Comparison of ENCODE assay signal across 10 cellular contexts in the genomic region with DNA sequence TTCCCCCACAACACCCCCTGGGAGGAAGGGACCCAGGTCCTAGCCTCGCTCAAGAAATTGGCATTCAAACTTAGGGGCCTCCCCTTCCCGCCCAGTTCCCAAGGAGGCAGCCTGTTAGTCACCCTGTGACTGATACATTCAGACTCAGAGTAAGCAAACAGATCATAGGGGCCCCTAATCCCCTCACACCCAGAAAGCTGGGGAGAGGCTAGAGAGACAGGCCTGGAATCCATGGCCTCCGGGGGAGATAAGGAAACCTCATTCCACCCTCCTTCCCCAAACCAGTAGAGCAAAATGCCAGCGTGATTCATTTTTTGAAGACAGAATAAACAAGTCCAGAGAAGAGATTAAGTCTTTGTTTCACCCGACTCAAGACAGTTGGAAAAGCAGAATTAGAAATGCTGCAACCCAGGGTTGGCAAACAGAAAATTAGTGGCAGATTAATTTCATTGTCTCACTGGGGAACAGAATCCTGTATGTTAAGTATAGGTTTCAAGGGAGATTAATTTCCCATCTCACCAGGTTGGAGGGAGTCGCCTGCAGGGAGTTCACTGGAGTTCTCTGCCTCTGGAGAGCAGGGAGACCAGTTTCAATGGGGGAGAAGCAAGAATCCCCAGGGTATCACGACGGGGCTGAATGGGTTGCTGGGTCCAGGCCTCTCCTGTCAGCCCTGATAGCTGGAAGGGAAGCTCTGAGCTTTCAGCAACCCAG.
DNase-seq lines count a peak whose midpoint lies in the region; TF ChIP-seq lines count a peak whose summit lies in the region.
"Had no signal": no experiment of that assay in that cellular context is flagged by ENCODE, and none has a peak within 500 bp of the region (broad histone marks: within the 10 kb centered on the region; RNA-seq: fewer than 3 reads in every experiment).

No MANE protein-coding gene starts in this region.

- H3K27ac Mint-ChIP-seq in H9 = peak overlapping the region in 1 of 3 experiments; percentile 76; a peak in 1 of 7 replicates

- H3K4me3 Mint-ChIP-seq in H9 = no peak overlapping the region

- no peaks in the 10 kb centered on the region for H3K36me3 Mint-ChIP-seq in H9 (ENCODE audit: insufficient read depth in 1 of 3, low read depth in 3 of 3)

- H3K79me1 ChIP-seq in H9 (ENCODE audit: insufficient read depth, low read depth, low read length, poor library complexity, severe bottlenecking) = no peaks in the 10 kb centered on the region

- WGBS in esophagus muscularis mucosa = 39% methylated on average over 8 of the region's 8 CpGs
- WGBS in H9 (ENCODE audit: extremely low coverage, insufficient read length, low lambda C conversion rate) = no CpG with 5 or more reads among the region's 8 CpGs

- H3K9me3 ChIP-seq in MG63 = no peaks in the 10 kb centered on the region
- H3K9me3 ChIP-seq in osteoblast (ENCODE audit: low read depth, low read length) = no peaks in the 10 kb centered on the region
- no peaks in the 10 kb centered on the region for H3K9me3 ChIP-seq in esophagus muscularis mucosa
- no peaks in the 10 kb centered on the region for H3K9me3 ChIP-seq in H9 (ENCODE audit: control insufficient read depth, low read depth, low read length)

- H2BK12ac ChIP-seq in H9 (ENCODE audit: insufficient read length, low read depth, low read length) = no peak overlapping the region

- intact Hi-C loops in esophagus muscularis mucosa (cut with DNase I) = no loop called here

- H3K4me1 Mint-ChIP-seq in H9 = peaks cover 10 to 24% of the 10 kb centered on the region in 2 experiments

- H2AFZ ChIP-seq in osteoblast (ENCODE audit: low read length) = peak overlapping the region; percentile 13
- no peak overlapping the region for H2AFZ ChIP-seq in H9 (ENCODE audit: low read length)

- H3K4me1 ChIP-seq in osteoblast (ENCODE audit: insufficient read depth, low read length) = peaks cover 60% of the 10 kb centered on the region
- H3K4me1 ChIP-seq in esophagus muscularis mucosa = peaks cover 0 to 22% (median 14%) of the 10 kb centered on the region in 4 donors
- no peaks in the 10 kb centered on the region for H3K4me1 ChIP-seq in H9 (ENCODE audit: insufficient read depth, low read length)

- no peak overlapping the region for H2BK120ac ChIP-seq in H9 (ENCODE audit: low read depth, low read length, poor library complexity, severe bottlenecking)

- no peak overlapping the region for H2BK15ac ChIP-seq in H9 (ENCODE audit: low read depth, low read length)

- no peak overlapping the region for H3T11ph ChIP-seq in H9 (ENCODE audit: low read length)

- no peaks in the 10 kb centered on the region for H3K9me3 Mint-ChIP-seq in H9

- H3K79me2 ChIP-seq in osteoblast (ENCODE audit: insufficient read depth, low read length) (no peaks in the 10 kb centered on the region), H9 (ENCODE audit: insufficient read depth, low read length) (no peaks in the 10 kb centered on the region)

- H3K23ac ChIP-seq in H9 (ENCODE audit: insufficient read length, low read depth, low read length) = no peak overlapping the region

- peak; percentile 40 for DNase-seq in DMS53 (lab: John Stamatoyannopoulos, UW)
- no peak for DNase-seq in DMS53 treated with DMSO at 0.1 percent for 48 hours (lab: John Stamatoyannopoulos, UW; ENCODE audit: unreplicated experiment)
- peak; percentile 96 for DNase-seq in MG63
- peak; percentile 95 for DNase-seq in brain microvascular endothelial cell
- peak; percentile 97 for DNase-seq in osteoblast (ENCODE audit: insufficient read length, low spot score, missing footprints)
- no peak for DNase-seq in esophagus muscularis mucosa (ENCODE audit: extremely low spot score)
- no peak for DNase-seq in SHP77 treated with DMSO at 0.1 percent for 48 hours (lab: John Stamatoyannopoulos, UW)
- DNase-seq in H9 = no peak
- DNase-seq: anterior cingulate cortex had no signal

- H3K27me3 Mint-ChIP-seq in H9 (ENCODE audit: low read depth) = peaks cover 3% of the 10 kb centered on the region

- H3K14ac ChIP-seq in H9 (ENCODE audit: insufficient read depth, low read length) = no peak overlapping the region

- H3K9ac ChIP-seq in H9 (ENCODE audit: extremely low read depth, insufficient read length, low read length) = no peak overlapping the region

- H4K8ac ChIP-seq in H9 (replicated peaks; ENCODE audit: insufficient read length, low read depth, low read length) = no peak overlapping the region

- no peak overlapping the region for H2BK20ac ChIP-seq in H9 (ENCODE audit: low read depth, low read length, poor library complexity, severe bottlenecking)

- no peak overlapping the region for H2AK5ac ChIP-seq in H9 (ENCODE audit: insufficient read length, low read length)

- H3K23me2 ChIP-seq in H9 (ENCODE audit: insufficient read length, low read depth, low read length, poor library complexity, severe bottlenecking) = no peaks in the 10 kb centered on the region

- H4K5ac ChIP-seq in H9 (ENCODE audit: insufficient read length, low read depth, low read length) = no peak overlapping the region

- H4K91ac ChIP-seq in H9 (ENCODE audit: insufficient read length, low read depth, low read length) = no peak overlapping the region

- no peaks in the 10 kb centered on the region for H4K20me1 ChIP-seq in osteoblast (ENCODE audit: insufficient read depth, low read length)
- H4K20me1 ChIP-seq in H9 (ENCODE audit: control insufficient read depth, insufficient read depth, insufficient read length) = no peaks in the 10 kb centered on the region

- H2BK5ac ChIP-seq in H9 (ENCODE audit: insufficient read length, low read length) = no peak overlapping the region

- no peak overlapping the region for H3K4me3 ChIP-seq in MG63
- H3K4me3 ChIP-seq in brain microvascular endothelial cell (ENCODE audit: low read depth, low read length) = no peak overlapping the region
- H3K4me3 ChIP-seq in osteoblast (ENCODE audit: insufficient read depth, low read length) = peak overlapping the region; percentile 30
- no peak overlapping the region for H3K4me3 ChIP-seq in esophagus muscularis mucosa

- no peak overlapping the region for H3K56ac ChIP-seq in H9 (ENCODE audit: insufficient read length, low read depth, low read length)

- no peak overlapping the region for H3K4ac ChIP-seq in H9 (ENCODE audit: low read depth, low read length)

- H3K36me3 ChIP-seq in MG63 (no peaks in the 10 kb centered on the region), brain microvascular endothelial cell (replicated peaks) (no peaks in the 10 kb centered on the region), osteoblast (ENCODE audit: insufficient read depth, low read length) (no peaks in the 10 kb centered on the region), esophagus muscularis mucosa (no peaks in the 10 kb centered on the region)

- no peak for TF ChIP-seq EP300 in esophagus muscularis mucosa (IDR thresholded peaks at IDR 0.05)

- H3K27ac ChIP-seq in brain microvascular endothelial cell = peak overlapping the region; percentile 89
- peak overlapping the region; percentile 96 for H3K27ac ChIP-seq in osteoblast (ENCODE audit: low read depth, low read length)
- H3K27ac ChIP-seq in esophagus muscularis mucosa (replicated peaks in 1 of 4) = no peak overlapping the region
- H3K27ac ChIP-seq in H9 (ENCODE audit: insufficient read length, low read depth, low read length) = no peak overlapping the region
- H3K27ac ChIP-seq: 22Rv1 had no signal

- no peak for TF ChIP-seq POLR2A in esophagus muscularis mucosa (IDR thresholded peaks at IDR 0.05; ENCODE audit: low read depth)

- H3K27me3 ChIP-seq in MG63 (no peaks in the 10 kb centered on the region), brain microvascular endothelial cell (replicated peaks) (no peaks in the 10 kb centered on the region), osteoblast (ENCODE audit: insufficient read depth, low read length) (no peaks in the 10 kb centered on the region), esophagus muscularis mucosa (no peaks in the 10 kb centered on the region), H9 (ENCODE audit: insufficient read depth, low read length) (no peaks in the 10 kb centered on the region)

- TF ChIP-seq CTCF in brain microvascular endothelial cell (IDR thresholded peaks at IDR 0.05; ENCODE audit: low read depth, low read length, missing control alignments) (no peak), osteoblast (IDR thresholded peaks at IDR 0.05; ENCODE audit: extremely low read depth, low read depth, low read length) (no peak), esophagus muscularis mucosa (IDR thresholded peaks at IDR 0.05) (no peak), H9 (conservative IDR thresholded peaks at IDR 0.05) (no peak)

- in situ Hi-C loops in brain microvascular endothelial cell (cut with HindIII; ENCODE audit: low pct_ligation_motif_present, low sequenced_read_pairs) = no loop called here

- no peak overlapping the region for H3K18ac ChIP-seq in H9 (ENCODE audit: insufficient read length, low read depth, low read length)

- peak overlapping the region; percentile 62 for H3K4me2 ChIP-seq in osteoblast (ENCODE audit: insufficient read depth, low read length)
- H3K4me2 ChIP-seq in H9 (ENCODE audit: insufficient read depth, insufficient read length, low read length) = no peak overlapping the region

Comparison
In these comparisons a context has a peak if more than half of its experiments do, and no peak if none do; other contexts are left out.
1. DNase-seq: peak in DMS53 (single experiment), MG63 (single experiment), brain microvascular endothelial cell (single experiment) and osteoblast (single experiment); none in DMS53 treated with DMSO at 0.1 percent for 48 hours (single experiment), esophagus muscularis mucosa (single experiment), SHP77 treated with DMSO at 0.1 percent for 48 hours (single experiment) and H9 (single experiment).
2. H3K27ac ChIP-seq: peak in brain microvascular endothelial cell (single experiment) and osteoblast (single experiment); none in esophagus muscularis mucosa (0 of 4) and H9 (single experiment).